25 cellular contexts compared by ENCODE assay signal in the genomic region with DNA sequence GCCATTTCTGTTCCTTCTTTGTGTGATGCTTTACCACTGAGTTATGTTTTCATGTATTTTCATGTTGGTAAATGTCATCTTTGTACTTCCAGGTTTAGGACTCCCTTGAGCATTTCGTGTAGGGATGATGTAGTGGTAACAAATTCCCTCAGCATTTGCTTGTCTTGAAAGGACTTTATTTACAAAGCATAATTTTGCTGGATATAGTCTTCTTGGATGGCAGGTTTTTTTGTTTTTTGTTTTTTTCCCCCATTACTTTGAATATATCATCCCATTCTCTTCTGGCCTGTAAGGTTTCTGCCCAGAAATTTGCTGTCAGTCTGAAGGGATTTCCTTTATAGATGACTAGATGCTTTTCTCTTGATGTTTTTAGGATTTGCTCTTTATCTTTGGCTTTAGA.
"Had no signal": no experiment of that assay in that cellular context is flagged by ENCODE, and none has a peak within 500 bp of the region (broad histone marks: within the 10 kb centered on the region; RNA-seq: fewer than 3 reads in every experiment).

No MANE protein-coding gene starts in this region.

- H3K4me3 ChIP-seq: stomach, suprapubic skin, testis, thoracic aorta, thyroid gland, tibial artery, tibial nerve, transverse colon, upper lobe of left lung, upper lobe of right lung, uterus, vagina had no signal

- H3K9me3 ChIP-seq: testis, thyroid gland, upper lobe of right lung, vagina had no signal

- FAIRE-seq: urothelium cell line had no signal

- H3K36me3 ChIP-seq: stomach, suprapubic skin, thoracic aorta, thyroid gland, tibial artery, tibial nerve, transverse colon, upper lobe of left lung, upper lobe of right lung, uterus, vagina had no signal

- H3K27ac ChIP-seq: stomach, suprapubic skin, testis, thoracic aorta, thyroid gland, tibial artery, tibial nerve, transverse colon, upper lobe of left lung, upper lobe of right lung, uterus, vagina had no signal

- H3K4me1 ChIP-seq: stomach, suprapubic skin, testis, thyroid gland, tibial artery, tibial nerve, transverse colon, upper lobe of left lung, upper lobe of right lung, uterus, vagina had no signal

- DNase-seq: stimulated activated CD4-positive, alpha-beta T cell treated with anti-CD3 and anti-CD28 coated beads, Interleukin-2, amount 100 ng/mL, for 48 hours; stimulated activated CD4-positive, alpha-beta T cell treated with anti-CD3 and anti-CD28 coated beads, Interleukin-4, amount 100 ng/mL, for 1 hour; stimulated activated CD4-positive, alpha-beta T cell treated with anti-CD3 and anti-CD28 coated beads, Interleukin-4, amount 100 ng/mL, for 24 hours; stimulated activated CD4-positive, alpha-beta T cell treated with anti-CD3 and anti-CD28 coated beads, Interleukin-4, amount 100 ng/mL, for 4 hours; stimulated activated CD8-positive, alpha-beta memory T cell treated with anti-CD3 and anti-CD28 coated beads, Interleukin-4, amount 100 ng/mL, for 48 hours; stimulated activated naive B cell treated with anti-CD40 and anti-IgM and Interleukin-4, amounts not matched to agents 10 μg/mL and 1 μg/mL and 100 μg/mL, for 72 hours; stimulated activated naive CD4-positive, alpha-beta T cell; stimulated activated naive CD4-positive, alpha-beta T cell treated with Interleukin-2 at 50 U/mL for 16 hours; stimulated activated naive CD8-positive, alpha-beta T cell treated with anti-CD3 and anti-CD28 coated beads, Interleukin-15, amount 100 ng/mL, for 72 hours; stimulated activated naive CD8-positive, alpha-beta T cell treated with anti-CD3 and anti-CD28 coated beads, Interleukin-15, Interleukin-2, amounts not matched to agents 100 U/mL and 50 U/mL, for 24 hours; stomach; substantia nigra; testis; thyroid gland; tibial artery; transverse colon; trophoblast cell; upper lobe of left lung; upper lobe of right lung; uterus had no signal
